ENCODE assay signal across 16 cellular contexts in the genomic region with DNA sequence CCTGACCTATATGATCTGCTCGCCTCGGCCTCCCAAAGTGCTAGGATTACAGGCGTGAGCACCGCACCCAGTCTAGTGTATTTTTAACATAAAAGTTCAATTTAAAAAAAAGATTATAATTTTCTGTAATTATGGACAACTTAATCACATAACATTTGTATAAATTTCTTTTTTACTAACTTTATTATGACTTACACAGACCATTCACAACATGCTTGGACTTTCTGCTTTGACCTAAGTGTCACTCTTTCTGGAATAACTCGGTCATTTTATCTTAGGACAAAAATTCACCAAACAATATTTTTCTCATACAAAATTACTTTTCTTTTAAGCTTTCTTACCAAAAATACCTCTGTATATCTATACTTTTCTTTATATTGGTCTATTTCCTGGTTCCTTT. TPM values are rescaled to one million over a fixed set of nuclear protein-coding genes. Genes with fewer than 3 reads are reported as not detected.
DNase-seq lines count a peak whose midpoint lies in the region; ATAC-seq, FAIRE-seq and TF ChIP-seq lines count a peak whose summit lies in the region.
"Had no signal": no experiment of that assay in that cellular context is flagged by ENCODE, and none has a peak within 500 bp of the region (broad histone marks: within the 10 kb centered on the region; RNA-seq: fewer than 3 reads in every experiment).

No MANE protein-coding gene starts in this region.

- H3K9me3 ChIP-seq in BE2C (peaks cover 2% of the 10 kb centered on the region), PC-3 (ENCODE audit: low read length) (peaks cover 23% of the 10 kb centered on the region; the same call in 1 of the 2 replicates), Peyer's patch (peaks cover 0 to 7% (median under 1%) of the 10 kb centered on the region in 4 donors), pancreas (peaks cover 0 to 3% (median 0%) of the 10 kb centered on the region in 4 donors)

- no peaks in the 10 kb centered on the region for H3K9me2 ChIP-seq in PC-3 (replicated peaks; ENCODE audit: low read length)

- H4K20me1 ChIP-seq in PC-3 (ENCODE audit: low read length): no peaks in the 10 kb centered on the region

- TF ChIP-seq CTCF in BE2C (IDR thresholded peaks at IDR 0.05; ENCODE audit: low read depth, low read length) (no peak), PC-3 (conservative IDR thresholded peaks at IDR 0.05; ENCODE audit: low read depth, low read length) (no peak), fibroblast of mammary gland (conservative IDR thresholded peaks at IDR 0.05; ENCODE audit: control insufficient read depth, insufficient read depth, low read depth, low read length) (no peak), Peyer's patch (IDR thresholded peaks at IDR 0.05) (no peak), pancreas (IDR thresholded peaks at IDR 0.05) (no peak)

- H3K27ac ChIP-seq in PC-3 (ENCODE audit: low read length) (no peak overlapping the region), Peyer's patch (no peak overlapping the region), pancreas (no peak overlapping the region)
- H3K27ac ChIP-seq: esophagus muscularis mucosa, psoas muscle had no signal

- CTCF ChIA-PET in PC-3 (lab: Charles Lee): no interaction called here

- WGBS in pancreas, 2 donors: 78 to 87% methylated on average over 5 of the region's 5 CpGs

- no peaks in the 10 kb centered on the region for H3F3A ChIP-seq in PC-3 (ENCODE audit: low read length, unreplicated experiment)

- DNase-seq in BE2C (peak; percentile 13), EL (peak; percentile 19), PC-3 (peak; percentile 12), fibroblast of mammary gland (ENCODE audit: low read depth) (peak; percentile 56), Peyer's patch (no peak), pancreas (no peak), NCI-H2107 (lab: John Stamatoyannopoulos, UW) (no peak)
- DNase-seq: activated B cell treated with CpG ODN at 0.5 μM for 24 hours; hippocampal formation; MG63; naive thymus-derived CD4-positive, alpha-beta T cell; psoas muscle; stimulated activated CD4-positive, alpha-beta T cell treated with anti-CD3 and anti-CD28 coated beads, Interleukin-15, amount 100 ng/mL, for 24 hours had no signal

- H2AFZ ChIP-seq in PC-3 (ENCODE audit: low read length): no peak overlapping the region

- BruUV-seq in PC-3 (replicated peaks; lab: Mats Ljungman, UMichigan): no TSS peak

- no peak overlapping the region for H3K4me2 ChIP-seq in PC-3 (ENCODE audit: low read length)

- no peak for FAIRE-seq in pancreas (lab: Jason Lieb, UNC)

- H3K9ac ChIP-seq in PC-3 (ENCODE audit: low read length): no peak overlapping the region

- H3K4me3 ChIP-seq in BE2C (ENCODE audit: low read depth, low read length) (no peak overlapping the region), PC-3 (ENCODE audit: low read length) (no peak overlapping the region), fibroblast of mammary gland (ENCODE audit: control insufficient read depth, low read depth, low read length) (no peak overlapping the region), Peyer's patch (no peak overlapping the region), pancreas (no peak overlapping the region)
- H3K4me3 ChIP-seq: esophagus muscularis mucosa, MG63, psoas muscle had no signal

- H3K4me1 ChIP-seq in BE2C (no peaks in the 10 kb centered on the region), PC-3 (ENCODE audit: insufficient read depth, low read length) (no peaks in the 10 kb centered on the region), Peyer's patch (no peaks in the 10 kb centered on the region), pancreas (no peaks in the 10 kb centered on the region)
- H3K4me1 ChIP-seq: psoas muscle had no signal

- H3K36me3 ChIP-seq in BE2C (no peaks in the 10 kb centered on the region), PC-3 (ENCODE audit: low read depth, low read length) (no peaks in the 10 kb centered on the region), Peyer's patch (no peaks in the 10 kb centered on the region), pancreas (no peaks in the 10 kb centered on the region)
- H3K36me3 ChIP-seq: esophagus muscularis mucosa, MG63 had no signal

- H3K79me2 ChIP-seq in PC-3 (ENCODE audit: low read length): no peaks in the 10 kb centered on the region

- H3K27me3 ChIP-seq in BE2C (no peaks in the 10 kb centered on the region), PC-3 (ENCODE audit: low read length) (no peaks in the 10 kb centered on the region), Peyer's patch (no peaks in the 10 kb centered on the region), pancreas (no peaks in the 10 kb centered on the region)
- H3K27me3 ChIP-seq: esophagus muscularis mucosa, MG63 had no signal

- POLR2A ChIA-PET in PC-3 (lab: Charles Lee; ENCODE audit: unreplicated experiment): no interaction called here

- intact Hi-C loops in PC-3 (cut with micrococcal nuclease): no loop called here
- intact Hi-C loops in pancreas (cut with DNase I): no loop called here

- TF ChIP-seq POLR2A in Peyer's patch (IDR thresholded peaks at IDR 0.05): no peak

- ATAC-seq in PC-3 (no peak), pancreas (no peak)
- ATAC-seq: naive thymus-derived CD4-positive, alpha-beta T cell; psoas muscle had no signal

RNA-seq across cellular contexts. Expression of a gene that starts 15.4 kb away (rescaled TPM):
- polyA plus RNA-seq in BE2C (2012; ENCODE audit: insufficient read depth, insufficient read length, low read depth): not detected
- total RNA-seq in PC-3 (2014; rRNA removed) (not detected in 2 replicates), Peyer's patch (not detected), pancreas (under 1 TPM in 1 of 6 donors, not detected in 5; 0.06 TPM)
- not detected for polyA plus RNA-seq in pancreas
- total RNA-seq: activated B cell treated with CpG ODN at 0.5 μM for 24 hours; dermis microvascular lymphatic vessel endothelial cell; esophagus muscularis mucosa; naive thymus-derived CD4-positive, alpha-beta T cell; psoas muscle had no signal
- polyA plus RNA-seq: liver; naive thymus-derived CD4-positive, alpha-beta T cell; psoas muscle had no signal

RNA-seq across cellular contexts. Expression of a gene that starts 30.3 kb away (rescaled TPM):
- 50.2 TPM for polyA plus RNA-seq in BE2C (2012; ENCODE audit: insufficient read depth, insufficient read length, low read depth)
- total RNA-seq in PC-3 (2014; rRNA removed): 15.8 and 24.6 TPM in 2 replicates
- total RNA-seq in Peyer's patch: 100 to 1,000 TPM in 1 of 4 donors, 10 to 100 TPM in 3; 44.6 to 136 (median 75.6) TPM
- 10 to 100 TPM; 14.1 to 65.5 (median 19.9) TPM for total RNA-seq in pancreas
- polyA plus RNA-seq in pancreas: 10 to 100 TPM; 22.0 to 30.7 TPM

Comparison
In these comparisons a context has a peak if more than half of its experiments do, and no peak if none do; other contexts are left out.
1. DNase-seq: peak in BE2C (single experiment), EL (single experiment), PC-3 (single experiment) and fibroblast of mammary gland (single experiment); none in Peyer's patch (0 of 3), pancreas (0 of 6) and NCI-H2107 (single experiment).